ENCODE assay signal across 11 cellular contexts in genomic region chr17:19092737-19093683, GRCh38. TPM values are rescaled to one million over a fixed set of nuclear protein-coding genes. Genes with fewer than 3 reads are reported as not detected.
DNase-seq lines count a peak whose midpoint lies in the region; ATAC-seq, FAIRE-seq and TF ChIP-seq lines count a peak whose summit lies in the region.
"Not testable (repeated sequence)": the region's sequence is repeated elsewhere in the genome, so short reads cannot be mapped to it uniquely, and the experiment has no call there.
"Had no signal": no experiment of that assay in that cellular context is flagged by ENCODE, and none has a peak within 500 bp of the region (broad histone marks: within the 10 kb centered on the region; RNA-seq: fewer than 3 reads in every experiment).

No MANE protein-coding gene starts in this region.

- intact Hi-C loops in esophagus muscularis mucosa (cut with DNase I); left ventricle myocardium superior (cut with micrococcal nuclease); testis (cut with DNase I; ENCODE audit: low total_unique reads): not testable (repeated sequence)

- H3K27me3 ChIP-seq in astrocyte (ENCODE audit: insufficient read depth, low read length); esophagus muscularis mucosa; testis: not testable (repeated sequence)

- not testable (repeated sequence) for TF ChIP-seq POLR2A in esophagus muscularis mucosa (IDR thresholded peaks at IDR 0.05; ENCODE audit: low read depth); testis (IDR thresholded peaks at IDR 0.05)

- not testable (repeated sequence) for H3K27me3 Mint-ChIP-seq in astrocyte (ENCODE audit: low read depth, unreplicated experiment)

- TF ChIP-seq EP300 in esophagus muscularis mucosa (IDR thresholded peaks at IDR 0.05): not testable (repeated sequence)

- peak; percentile 63 for ATAC-seq in left ventricle myocardium superior

- not testable (repeated sequence) for H3K9ac ChIP-seq in astrocyte (ENCODE audit: low read length)

- H2AFZ ChIP-seq in astrocyte (ENCODE audit: low read depth, low read length): not testable (repeated sequence)

- not testable (repeated sequence) for H3K4me1 Mint-ChIP-seq in astrocyte (ENCODE audit: low read depth, unreplicated experiment)

- H3K36me3 Mint-ChIP-seq in astrocyte (ENCODE audit: low read depth, unreplicated experiment): not testable (repeated sequence)

- not testable (repeated sequence) for FAIRE-seq in astrocyte (lab: Jason Lieb, UNC)

- not testable (repeated sequence) for H3K36me3 ChIP-seq in astrocyte (ENCODE audit: insufficient read depth, low read length); esophagus muscularis mucosa; testis (ENCODE audit: low read depth, missing control alignments)

- H3K4me1 ChIP-seq in astrocyte (ENCODE audit: insufficient read depth, low read length); esophagus muscularis mucosa; testis: not testable (repeated sequence)

- not testable (repeated sequence) for TF ChIP-seq CTCF in astrocyte (IDR thresholded peaks at IDR 0.05; ENCODE audit: insufficient read depth, low read depth, low read length); esophagus muscularis mucosa (IDR thresholded peaks at IDR 0.05); testis (IDR thresholded peaks at IDR 0.05)

- H3K4me3 Mint-ChIP-seq in astrocyte (ENCODE audit: unreplicated experiment): not testable (repeated sequence)

- DNase-seq in ACHN (peak; percentile 61), HS-5 (ENCODE audit: low read depth) (peak; percentile 8), RPMI7951 (ENCODE audit: low read depth) (peak; percentile 74), astrocyte (ENCODE audit: low read depth) (peak; percentile 71), esophagus muscularis mucosa (ENCODE audit: extremely low spot score) (peak; percentile 78), left ventricle myocardium superior (peak; percentile 27), mesenteric fat pad (ENCODE audit: low spot score) (peak; percentile 89), testis (peak; percentile 25)

- not testable (repeated sequence) for H3K27ac Mint-ChIP-seq in astrocyte (ENCODE audit: unreplicated experiment)

- not testable (repeated sequence) for H3K9me3 Mint-ChIP-seq in astrocyte (ENCODE audit: unreplicated experiment)

- H3K4me2 ChIP-seq in astrocyte (ENCODE audit: low read length): peak overlapping the region; percentile 63

- in situ Hi-C loops in ACHN (cut with HindIII; ENCODE audit: low pct_ligation_motif_present, low pct_unique_long_range_greater_than_20kb, low sequenced_read_pairs): not testable (repeated sequence)

- H3K27ac ChIP-seq in astrocyte (ENCODE audit: low read depth, low read length); testis: not testable (repeated sequence)
- peak overlapping the region in 3 of 4 donors; percentile 26 to 81 (median 60) for H3K27ac ChIP-seq in esophagus muscularis mucosa (replicated peaks in 1 of 4)

- H3K9me3 ChIP-seq in astrocyte (ENCODE audit: insufficient read depth, low read depth, low read length); esophagus muscularis mucosa; testis: not testable (repeated sequence)

- not testable (repeated sequence) for H3K4me3 ChIP-seq in astrocyte (ENCODE audit: insufficient read depth, low read depth, low read length); esophagus muscularis mucosa; testis

- H4K20me1 ChIP-seq in astrocyte (ENCODE audit: insufficient read depth, low read length): not testable (repeated sequence)

- WGBS in esophagus muscularis mucosa: 60% methylated on average over 1 of the region's 15 CpGs
- WGBS in testis, 2 donors: 70% methylated on average over 13 of the region's 15 CpGs; no CpG with 5 or more reads in 1 of the 2 donors

- H3K79me2 ChIP-seq in astrocyte (ENCODE audit: insufficient read depth, low read length): not testable (repeated sequence)

RNA-seq across cellular contexts. Expression of gene GRAPL, which starts 34.4 kb away (rescaled TPM):
- total RNA-seq in RPMI7951 (2014; rRNA removed; shearing (Covaris generic)): not detected in 2 replicates
- total RNA-seq in astrocyte (not detected in 2 replicates), esophagus muscularis mucosa (1 to 10 TPM in 3 of 4 donors, not detected in 1; 1.5 to 2.1 (median 1.7) TPM), left ventricle myocardium superior (1.0 TPM), mesenteric fat pad (5.4 TPM), testis (1 to 10 TPM; 2.0 to 2.2 TPM)
- polyA plus RNA-seq in testis (ENCODE audit: insufficient read depth, low read depth, low replicate concordance): 9.5 TPM
- total RNA-seq: G401, progenitor cell of endocrine pancreas had no signal
- polyA plus RNA-seq: neural cell had no signal

RNA-seq across cellular contexts. Expression of gene GRAP, which starts 46.3 kb away (rescaled TPM):
- not detected in 2 replicates for total RNA-seq in RPMI7951 (2014; rRNA removed; shearing (Covaris generic))
- 0.30 and 0.38 TPM in 2 replicates for total RNA-seq in astrocyte
- 1 to 10 TPM; 2.1 to 4.1 (median 3.5) TPM for total RNA-seq in esophagus muscularis mucosa
- 2.2 TPM for total RNA-seq in left ventricle myocardium superior
- 5.9 TPM for total RNA-seq in mesenteric fat pad
- total RNA-seq in testis: 1 to 10 TPM; 5.3 to 7.2 TPM
- polyA plus RNA-seq in testis (ENCODE audit: insufficient read depth, low read depth, low replicate concordance): 13.2 TPM
- total RNA-seq: progenitor cell of endocrine pancreas had no signal

Comparison
In these comparisons a context has a peak if more than half of its experiments do, and no peak if none do; other contexts are left out.
1. DNase-seq: peak in every context shown above with its lines; median percentile 89 in mesenteric fat pad; 78 in esophagus muscularis mucosa; 74 in RPMI7951; 71 in astrocyte; 61 in ACHN; 27 in left ventricle myocardium superior; 25 in testis; 8 in HS-5.